In the genomic region with DNA sequence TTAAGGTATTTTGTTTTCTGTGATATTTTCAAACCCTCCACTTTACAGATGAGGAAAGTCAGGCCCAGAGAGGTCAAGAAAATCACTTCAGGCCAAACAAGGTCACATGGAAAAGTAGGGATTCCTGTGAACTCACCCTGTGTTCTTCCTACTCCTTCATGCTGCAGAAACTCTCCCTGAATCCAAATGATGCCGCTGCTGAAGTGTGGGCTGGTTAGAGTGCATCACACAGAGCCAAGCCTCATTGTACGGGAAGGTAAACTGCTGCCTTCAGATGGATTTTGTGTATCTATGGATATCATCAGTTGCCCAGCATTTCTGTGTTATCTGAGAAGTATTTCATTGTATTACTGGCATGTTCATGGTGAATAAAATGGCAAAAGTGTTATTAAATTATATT, we compare ENCODE assay signal across 6 cellular contexts.
"Had no signal": no experiment of that assay in that cellular context is flagged by ENCODE, and none has a peak within 500 bp of the region (broad histone marks: within the 10 kb centered on the region; RNA-seq: fewer than 3 reads in every experiment).

No MANE protein-coding gene starts in this region.

- DNase-seq: IMR-90, KBM-7, KG1 had no signal

- FAIRE-seq: HepG2, HTR-8/SVneo, K562 had no signal

- ATAC-seq: HepG2, K562 had no signal
